28 cellular contexts compared by ENCODE assay signal in genomic region chr15:62141200-62141599, GRCh38.
"Had no signal": no experiment of that assay in that cellular context is flagged by ENCODE, and none has a peak within 500 bp of the region (broad histone marks: within the 10 kb centered on the region; RNA-seq: fewer than 3 reads in every experiment).

No MANE protein-coding gene starts in this region.

- DNase-seq: activated CD8-positive, alpha-beta memory T cell treated with anti-CD3 and anti-CD28 coated beads, Interleukin-2, amount 10 ng/mL, durations not matched to agents 7 days and 5 days; activated CD8-positive, alpha-beta T cell treated with anti-CD3 and anti-CD28 coated beads, Interleukin-2, amount 10 ng/mL, durations not matched to agents 7 days and 5 days; activated effector memory CD4-positive, alpha-beta T cell treated with anti-CD3 and anti-CD28 coated beads, Interleukin-2, amount 50 U/mL, for 16 hours; activated naive CD4-positive, alpha-beta T cell treated with anti-CD3 and anti-CD28 coated beads for 36 hours; activated naive CD8-positive, alpha-beta T cell treated with anti-CD3 and anti-CD28 coated beads for 36 hours; aorta; caudate nucleus; endodermal cell; foreskin keratinocyte; heart right ventricle; left ventricle myocardium inferior; naive B cell; ovary; retina; stimulated activated CD4-positive, alpha-beta T cell treated with anti-CD3 and anti-CD28 coated beads, Interleukin-12 subunit alpha, Interleukin-12 subunit beta, amount 100 ng/mL, for 4 hours; stimulated activated CD4-positive, alpha-beta T cell treated with anti-CD3 and anti-CD28 coated beads, Interleukin-4, amount 100 ng/mL, for 1 hour; T-helper 2 cell; uterus had no signal

- H3K4me1 Mint-ChIP-seq: activated naive CD8-positive, alpha-beta T cell treated with anti-CD3 and anti-CD28 coated beads for 36 hours; naive B cell had no signal

- H3K27ac ChIP-seq: adrenal gland, esophagus muscularis mucosa, foreskin keratinocyte, heart right ventricle, left ventricle myocardium inferior, ovary, prostate gland, skin epidermis, thoracic aorta, uterus had no signal

- H3K36me3 Mint-ChIP-seq: activated CD8-positive, alpha-beta memory T cell treated with anti-CD3 and anti-CD28 coated beads, Interleukin-2, amount 10 ng/mL, durations not matched to agents 7 days and 5 days; activated naive CD8-positive, alpha-beta T cell treated with anti-CD3 and anti-CD28 coated beads for 36 hours; naive B cell; type B pancreatic cell had no signal

- H3K9me3 Mint-ChIP-seq: activated naive CD4-positive, alpha-beta T cell treated with anti-CD3 and anti-CD28 coated beads for 36 hours; activated naive CD8-positive, alpha-beta T cell treated with anti-CD3 and anti-CD28 coated beads for 36 hours; stimulated activated naive CD8-positive, alpha-beta T cell treated with anti-CD3 and anti-CD28 coated beads, Interleukin-15, Interleukin-2, amounts not matched to agents 100 ng/mL and 50 ng/mL, for 24 hours; type B pancreatic cell had no signal

- H3K4me3 ChIP-seq: adrenal gland, esophagus muscularis mucosa, heart right ventricle, left ventricle myocardium inferior, lung, ovary, prostate gland, skin epidermis, thoracic aorta, uterus had no signal

- H3K4me1 ChIP-seq: esophagus muscularis mucosa, left ventricle myocardium inferior, uterus had no signal

- ATAC-seq: activated CD8-positive, alpha-beta memory T cell treated with anti-CD3 and anti-CD28 coated beads, Interleukin-2, amount 10 ng/mL, durations not matched to agents 7 days and 5 days; activated CD8-positive, alpha-beta T cell treated with anti-CD3 and anti-CD28 coated beads, Interleukin-2, amount 10 ng/mL, durations not matched to agents 7 days and 5 days; foreskin keratinocyte; heart right ventricle; sciatic nerve; WTC11 had no signal

- H3K27ac Mint-ChIP-seq: activated CD8-positive, alpha-beta memory T cell treated with anti-CD3 and anti-CD28 coated beads, Interleukin-2, amount 10 ng/mL, durations not matched to agents 7 days and 5 days; activated CD8-positive, alpha-beta T cell treated with anti-CD3 and anti-CD28 coated beads, Interleukin-2, amount 10 ng/mL, durations not matched to agents 7 days and 5 days; activated naive CD4-positive, alpha-beta T cell treated with anti-CD3 and anti-CD28 coated beads for 36 hours; activated naive CD8-positive, alpha-beta T cell treated with anti-CD3 and anti-CD28 coated beads for 36 hours; endodermal cell; naive B cell; stimulated activated naive CD8-positive, alpha-beta T cell treated with anti-CD3 and anti-CD28 coated beads, Interleukin-15, Interleukin-2, amounts not matched to agents 100 ng/mL and 50 ng/mL, for 24 hours; type B pancreatic cell; WTC11 had no signal

- H3K27me3 ChIP-seq: adrenal gland, esophagus muscularis mucosa, foreskin keratinocyte, heart right ventricle, ovary, uterus had no signal

- H3K9me3 ChIP-seq: adrenal gland, esophagus muscularis mucosa, heart right ventricle, left ventricle myocardium inferior, ovary, prostate gland, thoracic aorta, uterus had no signal

- H3K36me3 ChIP-seq: adrenal gland, esophagus muscularis mucosa, heart right ventricle, left ventricle myocardium inferior, ovary, prostate gland, thoracic aorta, uterus had no signal

- H3K4me3 Mint-ChIP-seq: activated CD8-positive, alpha-beta memory T cell treated with anti-CD3 and anti-CD28 coated beads, Interleukin-2, amount 10 ng/mL, durations not matched to agents 7 days and 5 days; activated CD8-positive, alpha-beta T cell treated with anti-CD3 and anti-CD28 coated beads, Interleukin-2, amount 10 ng/mL, durations not matched to agents 7 days and 5 days; activated naive CD4-positive, alpha-beta T cell treated with anti-CD3 and anti-CD28 coated beads for 36 hours; activated naive CD8-positive, alpha-beta T cell treated with anti-CD3 and anti-CD28 coated beads for 36 hours; endodermal cell; naive B cell; stimulated activated naive CD8-positive, alpha-beta T cell treated with anti-CD3 and anti-CD28 coated beads, Interleukin-15, Interleukin-2, amounts not matched to agents 100 ng/mL and 50 ng/mL, for 24 hours; type B pancreatic cell; WTC11 had no signal
